ENCODE assay signal across 24 cellular contexts in the genomic region with DNA sequence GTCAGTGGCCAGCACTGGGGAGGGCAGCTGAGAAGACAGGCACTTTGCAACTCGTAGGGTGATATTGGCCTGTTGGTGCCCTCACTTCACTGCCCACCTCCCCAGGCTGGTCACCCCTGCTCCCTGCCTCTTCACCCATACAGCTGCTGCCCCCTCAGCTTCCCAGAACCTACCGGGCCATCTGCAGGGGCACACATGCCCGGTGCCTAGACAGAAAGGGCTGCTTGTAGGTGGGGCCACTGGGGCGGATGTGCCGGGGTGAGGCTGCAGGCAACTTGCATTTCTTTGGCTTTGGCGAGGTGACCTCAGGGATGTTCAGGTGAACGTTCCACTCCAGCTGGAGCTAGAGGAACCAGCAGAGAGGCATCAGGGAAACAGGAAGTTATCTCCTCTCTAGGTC. TPM values are rescaled to one million over a fixed set of nuclear protein-coding genes. Genes with fewer than 3 reads are reported as not detected.
"Had no signal": no experiment of that assay in that cellular context is flagged by ENCODE, and none has a peak within 500 bp of the region (broad histone marks: within the 10 kb centered on the region; RNA-seq: fewer than 3 reads in every experiment).

No MANE protein-coding gene starts in this region.

- H3K4me1 ChIP-seq: SJSA1 had no signal

- H3K27me3 ChIP-seq: adrenal gland, SJSA1 had no signal

- H3K9ac ChIP-seq: KMS-11 had no signal

- H3K4me1 Mint-ChIP-seq: activated CD4-positive, alpha-beta memory T cell treated with anti-CD3 and anti-CD28 coated beads, Interleukin-2, amount 10 ng/mL, durations not matched to agents 7 days and 5 days; activated CD4-positive, alpha-beta T cell treated with anti-CD3 and anti-CD28 coated beads, Interleukin-2, amount 10 ng/mL, durations not matched to agents 24 days and 14 days; activated naive CD8-positive, alpha-beta T cell treated with anti-CD3 and anti-CD28 coated beads, Interleukin-2, amount 10 ng/mL, durations not matched to agents 7 days and 5 days; T-helper 17 cell; WTC11 had no signal

- ATAC-seq: Panc1, SK-N-SH treated with all-trans-retinoic acid at 6 μM for 48 hours, T-helper 17 cell, WTC11 had no signal

- DNase-seq: activated CD4-positive, alpha-beta memory T cell treated with anti-CD3 and anti-CD28 coated beads, Interleukin-2, amount 10 ng/mL, durations not matched to agents 7 days and 5 days; activated CD4-positive, alpha-beta T cell treated with anti-CD3 and anti-CD28 coated beads, Interleukin-2, amount 10 ng/mL, durations not matched to agents 24 days and 14 days; activated CD4-positive, CD25-positive, alpha-beta regulatory T cell treated with anti-CD3 and anti-CD28 coated beads, Interleukin-2, amount 50 U/mL, for 72 hours; activated CD8-positive, alpha-beta memory T cell treated with anti-CD3 and anti-CD28 coated beads, Interleukin-2, amount 50 U/mL, for 48 hours; activated naive CD4-positive, alpha-beta T cell treated with anti-CD3 and anti-CD28 coated beads, Interleukin-2, amount 50 U/mL, for 16 hours; activated naive CD8-positive, alpha-beta T cell treated with anti-CD3 and anti-CD28 coated beads, Interleukin-2, amount 10 ng/mL, durations not matched to agents 7 days and 5 days; activated T-cell treated with anti-CD3 and anti-CD28 coated beads, Interleukin-2, amount 50 U/mL, for 1 hour; NCI-H1092; NCI-H1417; NCI-H1694; NCI-H2107; NCI-H345; NCI-H510A; NCI-H526 treated with DMSO at 0.1 percent for 48 hours; NCI-H82; T-helper 17 cell; T-helper 9 cell had no signal

- H3K9me3 Mint-ChIP-seq: activated CD4-positive, alpha-beta memory T cell treated with anti-CD3 and anti-CD28 coated beads, Interleukin-2, amount 10 ng/mL, durations not matched to agents 7 days and 5 days; activated CD4-positive, alpha-beta T cell treated with anti-CD3 and anti-CD28 coated beads, Interleukin-2, amount 10 ng/mL, durations not matched to agents 24 days and 14 days had no signal

- H3K4me3 Mint-ChIP-seq: activated CD4-positive, alpha-beta memory T cell treated with anti-CD3 and anti-CD28 coated beads, Interleukin-2, amount 10 ng/mL, durations not matched to agents 7 days and 5 days; activated CD4-positive, alpha-beta T cell treated with anti-CD3 and anti-CD28 coated beads, Interleukin-2, amount 10 ng/mL, durations not matched to agents 24 days and 14 days; activated naive CD8-positive, alpha-beta T cell treated with anti-CD3 and anti-CD28 coated beads, Interleukin-2, amount 10 ng/mL, durations not matched to agents 7 days and 5 days; T-helper 17 cell; WTC11 had no signal

- H3K27ac ChIP-seq: adrenal gland, KMS-11, SJSA1 had no signal

- H3K4me3 ChIP-seq: adrenal gland, SJSA1 had no signal

- H3K36me3 ChIP-seq: adrenal gland, SJSA1 had no signal

- H3K9me3 ChIP-seq: adrenal gland, SJSA1 had no signal

- H3K27me3 Mint-ChIP-seq: activated CD4-positive, alpha-beta memory T cell treated with anti-CD3 and anti-CD28 coated beads, Interleukin-2, amount 10 ng/mL, durations not matched to agents 7 days and 5 days; activated CD4-positive, alpha-beta T cell treated with anti-CD3 and anti-CD28 coated beads, Interleukin-2, amount 10 ng/mL, durations not matched to agents 24 days and 14 days; activated naive CD8-positive, alpha-beta T cell treated with anti-CD3 and anti-CD28 coated beads, Interleukin-2, amount 10 ng/mL, durations not matched to agents 7 days and 5 days; T-helper 17 cell had no signal

- H3K27ac Mint-ChIP-seq: activated CD4-positive, alpha-beta memory T cell treated with anti-CD3 and anti-CD28 coated beads, Interleukin-2, amount 10 ng/mL, durations not matched to agents 7 days and 5 days; activated CD4-positive, alpha-beta T cell treated with anti-CD3 and anti-CD28 coated beads, Interleukin-2, amount 10 ng/mL, durations not matched to agents 24 days and 14 days; T-helper 17 cell had no signal

- H3K4me2 ChIP-seq: KMS-11 had no signal

RNA-seq across cellular contexts. Expression of a gene that starts 17.2 kb away (rescaled TPM):
- total RNA-seq: activated CD4-positive, alpha-beta memory T cell treated with anti-CD3 and anti-CD28 coated beads, Interleukin-2, amount 10 ng/mL, durations not matched to agents 7 days and 5 days had no signal

RNA-seq across cellular contexts. Expression of a gene that starts 49.5 kb away (rescaled TPM):
- total RNA-seq: MCF 10A had no signal
